Comparison of ENCODE assay signal across 19 cellular contexts in the genomic region with DNA sequence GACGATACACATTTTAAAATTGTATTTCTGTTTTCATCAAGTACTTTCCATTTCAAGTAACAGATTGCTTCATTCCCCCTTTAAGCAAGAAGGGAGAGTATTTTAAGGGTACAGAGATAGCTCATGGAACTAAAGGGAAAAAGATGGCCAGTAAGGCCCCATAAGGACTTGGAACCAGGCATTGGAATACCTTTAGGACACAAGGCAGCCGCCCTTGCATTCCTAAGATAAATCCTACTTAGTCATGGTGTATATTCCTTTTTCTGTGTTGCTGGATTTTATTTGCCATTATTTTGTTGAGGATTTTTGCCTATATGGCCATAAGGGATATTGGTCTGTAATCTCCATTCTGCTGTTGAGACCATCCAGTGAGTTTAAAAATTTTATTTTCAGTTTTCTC. TPM values are rescaled to one million over a fixed set of nuclear protein-coding genes. Genes with fewer than 3 reads are reported as not detected.
DNase-seq lines count a peak whose midpoint lies in the region; ATAC-seq, FAIRE-seq and TF ChIP-seq lines count a peak whose summit lies in the region.
"Had no signal": no experiment of that assay in that cellular context is flagged by ENCODE, and none has a peak within 500 bp of the region (broad histone marks: within the 10 kb centered on the region; RNA-seq: fewer than 3 reads in every experiment).

No MANE protein-coding gene starts in this region.

- no peak overlapping the region for H4K5ac ChIP-seq in H1 (ENCODE audit: insufficient read length, low read depth, low read length)

- H3K4me1 Mint-ChIP-seq in CD4-positive, CD25-positive, alpha-beta regulatory T cell, result peaks cover 15 to 34% (median 25%) of the 10 kb centered on the region in 4 donors

- no peaks in the 10 kb centered on the region for H4K20me1 ChIP-seq in H1 (replicated peaks in 1 of 2; ENCODE audit: control insufficient read depth in 1 of 2, insufficient read depth in 2 of 2, low read length in 2 of 2)

- H2AFZ ChIP-seq in H1 (ENCODE audit: low read length), result no peak overlapping the region

- DNase-seq in CD4-positive, CD25-positive, alpha-beta regulatory T cell, result no peak
- DNase-seq in NCI-H226 (peak; percentile 20), H1 (ENCODE audit: low read depth in 1 of 2, low spot score in 2 of 2) (no peak), iris pigment epithelial cell (ENCODE audit: low read depth) (peak; percentile 10), SHP77 (lab: John Stamatoyannopoulos, UW) (no peak), DMS79 (lab: John Stamatoyannopoulos, UW) (no peak), NCI-H2081 (lab: John Stamatoyannopoulos, UW) (no peak)
- no peak for DNase-seq in activated CD4-positive, alpha-beta T cell treated with anti-CD3 and anti-CD28 coated beads for 1 hour
- DNase-seq: 8988T; Calu3; CD8-positive, alpha-beta T cell; DND-41; EL; HCEC 1CT; IMR-90 had no signal

- no peaks in the 10 kb centered on the region for H3K79me2 ChIP-seq in H1 (ENCODE audit: control insufficient read depth in 1 of 2, insufficient read depth in 2 of 2, low read length in 2 of 2)

- TF ChIP-seq RAD21 in H1 (IDR thresholded peaks at IDR 0.05 in 1 of 2, conservative IDR thresholded peaks at IDR 0.05 in 1 of 2; ENCODE audit: low read depth in 2 of 2, low read length in 2 of 2), result no peak

- no peak overlapping the region for H2BK20ac ChIP-seq in H1 (ENCODE audit: low read length)

- H3K4me3 ChIP-seq in CD4-positive, CD25-positive, alpha-beta regulatory T cell (ENCODE audit: low read depth, low read length), result no peak overlapping the region
- no peak overlapping the region for H3K4me3 ChIP-seq in H1 (ENCODE audit: extremely low read depth in 1 of 4, insufficient read depth in 2 of 4, low read depth in 3 of 4, low read length in 4 of 4)
- H3K4me3 ChIP-seq: BLaER1, GM12878 had no signal

- 84% methylated on average over 2 of the region's 2 CpGs; no CpG with 5 or more reads in 1 of the 2 experiments for WGBS in H1 (ENCODE audit: extremely low coverage in 1 of 2, insufficient coverage in 1 of 2, insufficient read length in 1 of 2, insufficient replicate concordance in 2 of 2, low coverage in 1 of 2, low lambda C conversion rate in 2 of 2, missing lambda C conversion rate in 1 of 2), 2 experiments

- ATAC-seq in CD4-positive, CD25-positive, alpha-beta regulatory T cell (ENCODE audit: low read depth in 2 of 2), result no peak
- ATAC-seq: CD8-positive, alpha-beta T cell; GM12878 had no signal

- no peaks in the 10 kb centered on the region for H3K79me1 ChIP-seq in H1 (ENCODE audit: low read depth, low read length)

- no peak for TF ChIP-seq CTCF in H1 (IDR thresholded peaks at IDR 0.05; ENCODE audit: control extremely low read depth in 1 of 3, insufficient read depth in 1 of 3, low read depth in 1 of 3, low read length in 3 of 3)

- no peak overlapping the region for H2BK5ac ChIP-seq in H1 (ENCODE audit: low read depth, low read length)

- no peaks in the 10 kb centered on the region for H3K36me3 Mint-ChIP-seq in CD4-positive, CD25-positive, alpha-beta regulatory T cell
- H3K36me3 Mint-ChIP-seq: CD8-positive, alpha-beta T cell had no signal

- no peak overlapping the region for H4K8ac ChIP-seq in H1 (ENCODE audit: extremely low read depth, insufficient read depth, low read length)

- no peak overlapping the region for H3K18ac ChIP-seq in H1 (ENCODE audit: extremely low read depth, low read length)

- TF ChIP-seq POLR2A in H1 (IDR thresholded peaks at IDR 0.05; ENCODE audit: control extremely low read depth in 1 of 2, low read depth in 2 of 2, low read length in 2 of 2), result no peak

- H3K56ac ChIP-seq in H1 (replicated peaks; ENCODE audit: insufficient read length, low read depth, low read length), result no peak overlapping the region

- no peak overlapping the region for H3K14ac ChIP-seq in H1 (ENCODE audit: insufficient read length)

- H3K4me1 ChIP-seq in CD4-positive, CD25-positive, alpha-beta regulatory T cell (ENCODE audit: control insufficient read depth, insufficient read depth, low read length, poor library complexity, severe bottlenecking), result no peaks in the 10 kb centered on the region
- H3K4me1 ChIP-seq in H1 (replicated peaks in 1 of 4; ENCODE audit: control insufficient read depth in 3 of 4, insufficient read depth in 4 of 4, low read length in 3 of 4), result no peaks in the 10 kb centered on the region
- H3K4me1 ChIP-seq: BLaER1 had no signal

- peak overlapping the region in 2 of 3 donors; percentile 8 to 73 for H3K27ac Mint-ChIP-seq in CD4-positive, CD25-positive, alpha-beta regulatory T cell
- H3K27ac Mint-ChIP-seq: CD8-positive, alpha-beta T cell had no signal

- H3K9me3 ChIP-seq in CD4-positive, CD25-positive, alpha-beta regulatory T cell (ENCODE audit: control insufficient read depth in 2 of 2, low read length in 2 of 2), result no peaks in the 10 kb centered on the region
- H3K9me3 ChIP-seq in H1 (ENCODE audit: insufficient read depth in 2 of 2, low read depth in 1 of 2, low read length in 1 of 2), result no peaks in the 10 kb centered on the region
- H3K9me3 ChIP-seq: BLaER1 had no signal

- H4K91ac ChIP-seq in H1 (replicated peaks; ENCODE audit: insufficient read length, low read length), result no peak overlapping the region

- H3K9ac ChIP-seq in H1 (replicated peaks in 1 of 4; ENCODE audit: extremely low read depth in 1 of 4, low read depth in 3 of 4, low read length in 3 of 4), result no peak overlapping the region
- H3K9ac ChIP-seq: BLaER1 had no signal

- no peak overlapping the region for H3K4me2 ChIP-seq in H1 (ENCODE audit: insufficient read depth in 1 of 2, low read depth in 2 of 2, low read length in 2 of 2)
- H3K4me2 ChIP-seq: BLaER1 had no signal

- H3K36me3 ChIP-seq in CD4-positive, CD25-positive, alpha-beta regulatory T cell (ENCODE audit: control insufficient read depth, insufficient read depth, low read length), result no peaks in the 10 kb centered on the region
- no peaks in the 10 kb centered on the region for H3K36me3 ChIP-seq in H1 (ENCODE audit: control insufficient read depth in 2 of 4, insufficient read depth in 4 of 4, low read length in 3 of 4)

- FAIRE-seq in H1 (lab: Jason Lieb, UNC), result peak; percentile 36
- FAIRE-seq: GM12878, HTR-8/SVneo had no signal

- CTCF ChIA-PET in H1 (lab: Charles Lee; ENCODE audit: partially characterized antibody), result interaction anchor here (0.8 to 1.5 kb wide), 7 partner anchors 16 to 105 kb away, joined by 3 to 6 read pairs (median 3); no protein-coding TSS in a partner anchor

- H3K27ac ChIP-seq in CD4-positive, CD25-positive, alpha-beta regulatory T cell (ENCODE audit: insufficient read depth, low read length, poor library complexity, severe bottlenecking), result no peak overlapping the region
- H3K27ac ChIP-seq in H1 (ENCODE audit: low read depth, low read length), result no peak overlapping the region
- H3K27ac ChIP-seq: BLaER1 had no signal

- H2BK120ac ChIP-seq in H1 (replicated peaks; ENCODE audit: low read depth, low read length), result no peak overlapping the region

- H3K27me3 Mint-ChIP-seq in CD4-positive, CD25-positive, alpha-beta regulatory T cell, result no peaks in the 10 kb centered on the region

- no peak overlapping the region for H2BK12ac ChIP-seq in H1 (ENCODE audit: low read depth, low read length)

- no peak overlapping the region for H2AK5ac ChIP-seq in H1 (ENCODE audit: low read depth, low read length)

- H2BK15ac ChIP-seq in H1 (ENCODE audit: low read length), result no peak overlapping the region

- H3K4ac ChIP-seq in H1 (replicated peaks; ENCODE audit: insufficient read length, low read depth, low read length), result no peak overlapping the region

- POLR2A ChIA-PET in H1 (lab: Charles Lee; ENCODE audit: partially characterized antibody), result interaction anchor here (0.8 kb wide), 1 partner anchor 9 kb away, joined by 3 read pairs; no protein-coding TSS in a partner anchor

- TF ChIP-seq EP300 in H1 (IDR thresholded peaks at IDR 0.05; ENCODE audit: borderline replicate concordance in 1 of 2, low read depth in 2 of 2, low read length in 2 of 2), result no peak

- no peak overlapping the region for H3K23ac ChIP-seq in H1 (ENCODE audit: insufficient read length)

- no peak overlapping the region for H3K4me3 Mint-ChIP-seq in CD4-positive, CD25-positive, alpha-beta regulatory T cell
- H3K4me3 Mint-ChIP-seq: CD14-positive monocyte; CD8-positive, alpha-beta T cell had no signal

- H3K9me3 Mint-ChIP-seq in CD4-positive, CD25-positive, alpha-beta regulatory T cell, result peaks cover 0 to 2% (median 0%) of the 10 kb centered on the region in 7 donors
- H3K9me3 Mint-ChIP-seq: CD8-positive, alpha-beta T cell had no signal

- no peaks in the 10 kb centered on the region for H3K27me3 ChIP-seq in CD4-positive, CD25-positive, alpha-beta regulatory T cell (ENCODE audit: control insufficient read depth, insufficient read depth, low read length)
- no peaks in the 10 kb centered on the region for H3K27me3 ChIP-seq in H1 (replicated peaks in 1 of 4; ENCODE audit: control insufficient read depth in 3 of 4, extremely low read depth in 1 of 4, insufficient read depth in 3 of 4, low read length in 3 of 4)
- H3K27me3 ChIP-seq: BLaER1 had no signal

- H3K23me2 ChIP-seq in H1 (ENCODE audit: low read depth, low read length), result no peaks in the 10 kb centered on the region

TF ChIP-seq in H1, 55 proteins besides CTCF, POLR2A, EP300 and RAD21 (continues in another document):
- TF ChIP-seq BACH1 (IDR thresholded peaks at IDR 0.05; ENCODE audit: low read length), result no peak
- TF ChIP-seq TEAD4 (IDR thresholded peaks at IDR 0.05; ENCODE audit: low read depth, low read length), result no peak
- no peak for TF ChIP-seq RNF2 (IDR thresholded peaks at IDR 0.05; ENCODE audit: borderline replicate concordance, low read depth, low read length, missing control alignments, poor library complexity, severe bottlenecking)
- TF ChIP-seq SIX5 (IDR thresholded peaks at IDR 0.05; ENCODE audit: low read depth, low read length), result no peak
- no peak for TF ChIP-seq SAP30 (IDR thresholded peaks at IDR 0.05; ENCODE audit: insufficient read depth, insufficient replicate concordance, low read length)
- no peak for TF ChIP-seq KDM1A (IDR thresholded peaks at IDR 0.05; ENCODE audit: borderline replicate concordance, low read length)
- no peak for TF ChIP-seq TAF7 (optimal IDR thresholded peaks at IDR 0.05; ENCODE audit: borderline replicate concordance, low read depth, low read length)
- TF ChIP-seq ASH2L (IDR thresholded peaks at IDR 0.05; ENCODE audit: low read length), result no peak
- no peak for TF ChIP-seq RXRA (IDR thresholded peaks at IDR 0.05; ENCODE audit: insufficient read depth, low read depth, low read length)

RNA-seq across cellular contexts. Expression of a gene that starts 49.2 kb away (rescaled TPM):
- 17.8 TPM for total RNA-seq in CD4-positive, CD25-positive, alpha-beta regulatory T cell
- 1 to 10 TPM; 6.1 to 9.6 (median 8.1) TPM for polyA plus RNA-seq in CD4-positive, CD25-positive, alpha-beta regulatory T cell
- 24.7 and 28.1 TPM in 2 replicates for total RNA-seq in H1 (2021; fragmentation: NEBNext Ultra II Directional; extraction: Animal tissue kit (Norgen Biotek cat#: 25700))
- 8.2 and 9.9 TPM in 2 replicates for polyA plus RNA-seq in H1 (2011; rRNA removed)
- polyA plus RNA-seq in H1 (2011; cell fraction: cytosol; rRNA removed), result 12.2 TPM
- polyA plus RNA-seq in H1 (2011; cell fraction: nucleus; rRNA removed), result 7.7 TPM
- polyA plus RNA-seq in H1 (2012, experiment 1 of 2), result 8.9 to 15.0 TPM (median 11.0 TPM) in 4 replicates
- polyA plus RNA-seq in H1 (2012, experiment 2 of 2), result 1.4 TPM
- 6.5 TPM for polyA plus RNA-seq in H1 (2013, experiment 1 of 2)
- 6.5 TPM for polyA plus RNA-seq in H1 (2013, experiment 2 of 2)
- 29.2 TPM in 2 replicates for polyA minus RNA-seq in H1 (2011; rRNA and poly(A)+ RNA removed)
- 13.4 TPM for polyA minus RNA-seq in H1 (2011; cell fraction: cytosol; rRNA and poly(A)+ RNA removed)
- 14.2 TPM for polyA minus RNA-seq in H1 (2011; cell fraction: nucleus; rRNA and poly(A)+ RNA removed)

Comparison
In these comparisons a context has a peak if more than half of its experiments do, and no peak if none do; other contexts are left out.
1. DNase-seq: peak in NCI-H226 (single experiment) and iris pigment epithelial cell (single experiment); none in CD4-positive, CD25-positive, alpha-beta regulatory T cell (0 of 3), H1 (0 of 2), SHP77 (0 of 2), DMS79 (single experiment), NCI-H2081 (0 of 2) and activated CD4-positive, alpha-beta T cell treated with anti-CD3 and anti-CD28 coated beads for 1 hour (single experiment).